In the genomic region with DNA sequence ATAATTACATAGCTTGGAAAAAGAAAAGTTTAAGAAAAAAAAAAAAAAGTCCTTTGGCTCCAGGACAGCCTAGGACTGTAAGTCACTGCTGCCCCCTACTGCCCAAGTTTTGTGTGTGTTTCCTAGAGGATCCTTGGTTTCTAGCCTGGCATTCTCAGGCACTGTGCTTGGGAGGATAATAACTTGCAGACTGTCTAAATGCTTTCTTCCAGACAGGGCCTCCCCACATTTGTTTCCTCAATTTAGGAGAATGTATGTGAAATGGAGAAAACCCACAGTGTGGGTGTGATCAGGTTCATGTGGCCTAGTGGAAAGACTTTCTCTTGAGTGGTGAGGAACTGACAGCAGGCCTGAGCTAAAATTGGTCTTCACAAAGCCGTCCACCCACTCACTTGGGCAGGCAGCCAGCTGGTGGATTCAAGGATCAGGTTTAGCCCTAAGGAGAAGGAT, we compare ENCODE assay signal across 8 cellular contexts.
DNase-seq lines count a peak whose midpoint lies in the region; ATAC-seq, FAIRE-seq and TF ChIP-seq lines count a peak whose summit lies in the region.

No MANE protein-coding gene starts in this region.

- H3K36me3 ChIP-seq in endothelial cell of umbilical vein (ENCODE audit: control insufficient read depth in 2 of 2, extremely low read depth in 1 of 2, insufficient read depth in 2 of 2, low read length in 2 of 2) (no peaks in the 10 kb centered on the region), mucosa of descending colon (ENCODE audit: low read depth) (no peaks in the 10 kb centered on the region)

- H3K36me3 Mint-ChIP-seq in HFFc6 (ENCODE audit: low read depth): peaks cover 16% of the 10 kb centered on the region; the same call in 1 of the 2 replicates

- H3K27me3 Mint-ChIP-seq in HFFc6 (ENCODE audit: insufficient read depth): no peaks in the 10 kb centered on the region; the same call in 1 of the 2 replicates

- FAIRE-seq in endothelial cell of umbilical vein (lab: Jason Lieb, UNC): peak; percentile 86

- peaks cover 6% of the 10 kb centered on the region for H3K79me2 ChIP-seq in endothelial cell of umbilical vein (ENCODE audit: control insufficient read depth, insufficient read depth, low read length)

- CTCF ChIA-PET in endothelial cell of umbilical vein (lab: Charles Lee): interaction anchor here (0.6 to 9.4 kb wide), 67 partner anchors 9 to 833 kb away, joined by 3 to 91 read pairs (median 5); a partner anchor contains a TSS

- no peak overlapping the region for H3K4me3 ChIP-seq in endothelial cell of umbilical vein (replicated peaks in 1 of 3; ENCODE audit: insufficient read depth in 1 of 3, low read depth in 1 of 3, low read length in 3 of 3)
- no peak overlapping the region for H3K4me3 ChIP-seq in mucosa of descending colon

- TF ChIP-seq CTCF in HFFc6 (IDR thresholded peaks at IDR 0.05): peak; percentile 94
- TF ChIP-seq CTCF in endothelial cell of umbilical vein (IDR thresholded peaks at IDR 0.05; ENCODE audit: extremely low read depth in 1 of 2, insufficient read depth in 1 of 2, low read depth in 1 of 2, low read length in 2 of 2): peak; percentile 79 to 82
- TF ChIP-seq CTCF in mucosa of descending colon (IDR thresholded peaks at IDR 0.05): peak; percentile 50

- H3K9me3 ChIP-seq in endothelial cell of umbilical vein (replicated peaks; ENCODE audit: control insufficient read depth, insufficient read depth, low read length) (no peaks in the 10 kb centered on the region), mucosa of descending colon (no peaks in the 10 kb centered on the region)

- TF ChIP-seq POLR2A in endothelial cell of umbilical vein (IDR thresholded peaks at IDR 0.05; ENCODE audit: low read depth, low read length): no peak

- no peaks in the 10 kb centered on the region for H4K20me1 ChIP-seq in endothelial cell of umbilical vein (replicated peaks; ENCODE audit: control insufficient read depth, extremely low read depth, insufficient read depth, low read length)

- H3K27me3 ChIP-seq in endothelial cell of umbilical vein (ENCODE audit: control insufficient read depth in 2 of 2, insufficient read depth in 2 of 2, low read length in 2 of 2): no peaks in the 10 kb centered on the region

- no peak overlapping the region for H3K9ac ChIP-seq in endothelial cell of umbilical vein (replicated peaks; ENCODE audit: extremely low read depth, insufficient read depth, low read length)

- peak; percentile 86 for ATAC-seq in mucosa of descending colon
- ATAC-seq in GM19463 (IDR thresholded peaks at IDR 0.05; ENCODE audit: unreplicated experiment): no peak

- no peak overlapping the region for H3K27ac ChIP-seq in endothelial cell of umbilical vein (ENCODE audit: insufficient read depth, low read depth, low read length)

- DNase-seq in DMS114 treated with DMSO at 0.1 percent for 48 hours (lab: John Stamatoyannopoulos, UW; ENCODE audit: unreplicated experiment) (peak; percentile 58), HFFc6 (peak; percentile 72), NCI-H226 (peak; percentile 46), endothelial cell of umbilical vein (ENCODE audit: low read depth, low spot score) (peak; percentile 74), mucosa of descending colon (peak in 2 of 3 donors; percentile 65 to 95), stromal cell of bone marrow (ENCODE audit: low read depth) (peak; percentile 57)
- DNase-seq in activated CD4-positive, alpha-beta T cell treated with anti-CD3 and anti-CD28 coated beads, Interleukin-2, amount 50 U/mL, for 4 hours: peak; percentile 5 to 18

- H3K9me1 ChIP-seq in endothelial cell of umbilical vein (replicated peaks; ENCODE audit: control insufficient read depth, extremely low read depth, insufficient read depth, low read length): no peaks in the 10 kb centered on the region

- H3K9me3 Mint-ChIP-seq in HFFc6: no peaks in the 10 kb centered on the region

- peaks cover 30% of the 10 kb centered on the region for H3K4me1 Mint-ChIP-seq in HFFc6 (ENCODE audit: low read depth)

- POLR2A ChIA-PET in endothelial cell of umbilical vein (lab: Charles Lee): no interaction called here

- BruUV-seq in endothelial cell of umbilical vein (replicated peaks; lab: Mats Ljungman, UMichigan): no TSS peak

- H3K4me2 ChIP-seq in endothelial cell of umbilical vein (ENCODE audit: insufficient read depth, low read length): no peak overlapping the region

- H3K4me1 ChIP-seq in endothelial cell of umbilical vein (ENCODE audit: control insufficient read depth, extremely low read depth, insufficient read depth, low read length) (no peaks in the 10 kb centered on the region), mucosa of descending colon (ENCODE audit: low read depth) (no peaks in the 10 kb centered on the region)

- H3K4me3 Mint-ChIP-seq in HFFc6: no peak overlapping the region

- no peak overlapping the region for H2AFZ ChIP-seq in endothelial cell of umbilical vein (ENCODE audit: low read depth, low read length)

- peak overlapping the region; percentile 21; the same call in 1 of the 2 replicates for H3K27ac Mint-ChIP-seq in HFFc6

- dilution Hi-C loops in endothelial cell of umbilical vein (cut with MboI; ENCODE audit: extremely low pct_ligation_motif_present, low sequenced_read_pairs): no loop called here

- intact Hi-C loops in endothelial cell of umbilical vein (cut with micrococcal nuclease): loop anchor here (1.0 to 10.0 kb wide), 12 partner anchors 35 to 831 kb away; no protein-coding TSS in a partner anchor
- intact Hi-C loops in mucosa of descending colon (cut with DNase I, micrococcal nuclease): loop anchor here (5.0 to 10.0 kb wide), 2 partner anchors 339 to 346 kb away; no protein-coding TSS in a partner anchor

TF ChIP-seq in endothelial cell of umbilical vein, 7 proteins besides CTCF, POLR2A, EP300 and RAD21:
- TF ChIP-seq MYC (IDR thresholded peaks at IDR 0.05; ENCODE audit: low read depth, low read length) (no peak), JUN (IDR thresholded peaks at IDR 0.05; ENCODE audit: borderline replicate concordance, insufficient read depth, insufficient read length, low read depth) (no peak), EZH2 (IDR thresholded peaks at IDR 0.05; ENCODE audit: borderline replicate concordance, low read depth, low read length, severe bottlenecking) (no peak), FOS (IDR thresholded peaks at IDR 0.05; ENCODE audit: borderline replicate concordance, insufficient read depth, low read length) (no peak), POLR2AphosphoS5 (IDR thresholded peaks at IDR 0.05; ENCODE audit: insufficient read depth, low read depth, low read length) (no peak), GATA2 (IDR thresholded peaks at IDR 0.05; ENCODE audit: insufficient read depth, insufficient read length, low read depth, low read length) (no peak)
- TF ChIP-seq, protein P1, sequence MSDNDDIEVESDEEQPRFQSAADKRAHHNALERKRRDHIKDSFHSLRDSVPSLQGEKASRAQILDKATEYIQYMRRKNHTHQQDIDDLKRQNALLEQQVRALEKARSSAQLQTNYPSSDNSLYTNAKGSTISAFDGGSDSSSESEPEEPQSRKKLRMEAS (IDR thresholded peaks at IDR 0.05; ENCODE audit: insufficient read depth, insufficient read length): no peak

Comparison
In these comparisons a context has a peak if more than half of its experiments do, and no peak if none do; other contexts are left out.
1. DNase-seq: peak in every context shown above with its lines; median percentile 80 in mucosa of descending colon; 74 in endothelial cell of umbilical vein; 72 in HFFc6; 58 in DMS114 treated with DMSO at 0.1 percent for 48 hours; 57 in stromal cell of bone marrow; 46 in NCI-H226; 12 in activated CD4-positive, alpha-beta T cell treated with anti-CD3 and anti-CD28 coated beads, Interleukin-2, amount 50 U/mL, for 4 hours.